ENCODE assay signal across 12 cellular contexts in the genomic region with DNA sequence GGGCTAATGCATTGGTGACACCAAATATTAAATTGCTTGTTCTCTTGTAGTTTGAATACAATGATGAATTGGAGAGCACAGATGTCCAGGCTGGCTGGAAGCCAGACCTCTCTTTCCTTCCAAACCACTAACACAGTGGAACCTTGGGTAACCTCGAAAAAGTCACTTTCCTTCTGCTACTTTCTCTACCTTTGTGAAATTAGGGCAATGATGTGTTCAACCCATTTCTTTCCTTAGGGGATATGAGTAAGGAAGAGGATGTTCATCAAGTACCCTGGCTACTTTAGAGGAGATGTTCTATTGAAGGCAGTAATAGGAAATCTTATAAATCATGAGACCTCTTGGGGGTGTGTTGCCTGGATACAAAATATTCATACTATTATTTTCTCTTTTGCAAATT. TPM values are rescaled to one million over a fixed set of nuclear protein-coding genes. Genes with fewer than 3 reads are reported as not detected.
DNase-seq lines count a peak whose midpoint lies in the region; ATAC-seq, FAIRE-seq and TF ChIP-seq lines count a peak whose summit lies in the region.
"Had no signal": no experiment of that assay in that cellular context is flagged by ENCODE, and none has a peak within 500 bp of the region (broad histone marks: within the 10 kb centered on the region; RNA-seq: fewer than 3 reads in every experiment).

No MANE protein-coding gene starts in this region.

- 0% methylated on average over 1 of the region's 1 CpG for WGBS in gastroesophageal sphincter (ENCODE audit: low coverage in 1 of 2), 2 donors

- TF ChIP-seq POLR2A in gastroesophageal sphincter (IDR thresholded peaks at IDR 0.05) = no peak

- H3K27ac ChIP-seq in gastroesophageal sphincter (peak overlapping the region; percentile 53 to 79 (median 63)), tibial artery (no peak overlapping the region), kidney (ENCODE audit: low read depth in 2 of 2, low read length in 2 of 2) (no peak overlapping the region)
- H3K27ac ChIP-seq: pancreas had no signal

- H3K27me3 ChIP-seq in gastroesophageal sphincter = no peaks in the 10 kb centered on the region
- no peaks in the 10 kb centered on the region for H3K27me3 ChIP-seq in tibial artery
- H3K27me3 ChIP-seq: pancreas had no signal

- no peak overlapping the region for H3K9ac ChIP-seq in kidney (ENCODE audit: low read length in 2 of 2)

- H3K4me1 ChIP-seq in gastroesophageal sphincter (peaks cover 13 to 81% (median 31%) of the 10 kb centered on the region in 3 donors), tibial artery (peaks cover 0 to 22% (median 3%) of the 10 kb centered on the region in 4 donors), kidney (ENCODE audit: control insufficient read depth in 1 of 2, insufficient read depth in 1 of 2, low read depth in 1 of 2, low read length in 2 of 2) (no peaks in the 10 kb centered on the region)

- H3K36me3 ChIP-seq in gastroesophageal sphincter (no peaks in the 10 kb centered on the region), tibial artery (no peaks in the 10 kb centered on the region), kidney (ENCODE audit: control insufficient read depth in 1 of 2, insufficient read depth in 2 of 2, low read length in 2 of 2) (no peaks in the 10 kb centered on the region)
- H3K36me3 ChIP-seq: pancreas had no signal

- intact Hi-C loops in tibial artery (cut with DNase I; ENCODE audit: low total_unique reads) = no loop called here
- intact Hi-C loops in kidney (cut with DNase I) = no loop called here

- DNase-seq in NCI-H1092 treated with DMSO at 0.1 percent for 48 hours (lab: John Stamatoyannopoulos, UW) = peak; percentile 27
- no peak for DNase-seq in NCI-H1092 (lab: John Stamatoyannopoulos, UW)
- peak; percentile 80 for DNase-seq in RPMI7951 (ENCODE audit: low read depth)
- peak; percentile 71 to 78 for DNase-seq in tibial artery
- no peak for DNase-seq in kidney
- DNase-seq in GM19238 (ENCODE audit: insufficient read length, low spot score) = no peak
- DNase-seq: activated T-cell treated with anti-CD3 and anti-CD28 coated beads, Interleukin-2, amount 50 U/mL, for 4 hours; T1000 had no signal

- TF ChIP-seq EP300 in gastroesophageal sphincter (IDR thresholded peaks at IDR 0.05) = no peak

- no peak overlapping the region for H3K4me3 ChIP-seq in gastroesophageal sphincter
- H3K4me3 ChIP-seq in tibial artery = no peak overlapping the region
- no peak overlapping the region for H3K4me3 ChIP-seq in kidney (ENCODE audit: low read length in 2 of 2)
- H3K4me3 ChIP-seq: pancreas had no signal

- TF ChIP-seq CTCF in gastroesophageal sphincter (IDR thresholded peaks at IDR 0.05) (no peak), tibial artery (IDR thresholded peaks at IDR 0.05) (no peak), kidney (IDR thresholded peaks at IDR 0.05; ENCODE audit: borderline replicate concordance, extremely low read depth, insufficient read depth) (no peak)

- H3K9me3 ChIP-seq in gastroesophageal sphincter (no peaks in the 10 kb centered on the region), tibial artery (no peaks in the 10 kb centered on the region), kidney (ENCODE audit: control insufficient read depth in 1 of 2, low read length in 2 of 2) (no peaks in the 10 kb centered on the region)
- H3K9me3 ChIP-seq: pancreas had no signal

- FAIRE-seq in kidney (lab: Jason Lieb, UNC) = no peak
- FAIRE-seq: A204.1, pancreas had no signal

- peak; percentile 82 for ATAC-seq in gastroesophageal sphincter
- ATAC-seq in GM18517 (IDR thresholded peaks at IDR 0.05; ENCODE audit: unreplicated experiment) = no peak
- ATAC-seq: activated T-cell treated with anti-CD3 and anti-CD28 coated beads, Interleukin-2, amount 50 U/mL, for 4 hours had no signal

RNA-seq across cellular contexts. Expression of gene XCL2, which starts 55.6 kb away (rescaled TPM):
- not detected in 2 replicates for total RNA-seq in RPMI7951 (2014; rRNA removed; shearing (Covaris generic))
- total RNA-seq in gastroesophageal sphincter (1 to 10 TPM in 1 of 4 donors, not detected in 3; 2.0 TPM), kidney (1.6 TPM)
- polyA plus RNA-seq in kidney (ENCODE audit: insufficient read depth, low read depth, low replicate concordance) = not detected

Comparison
In these comparisons a context has a peak if more than half of its experiments do, and no peak if none do; other contexts are left out.
1. DNase-seq: peak in NCI-H1092 treated with DMSO at 0.1 percent for 48 hours (single experiment), RPMI7951 (single experiment) and tibial artery (2 of 2); none in NCI-H1092 (single experiment), kidney (single experiment) and GM19238 (single experiment).
2. H3K27ac ChIP-seq: peak in gastroesophageal sphincter (4 of 4); none in tibial artery (0 of 2) and kidney (0 of 2).